ENCODE assay signal across 16 cellular contexts in genomic region chr13:112453874-112454647, GRCh38.
"Had no signal": no experiment of that assay in that cellular context is flagged by ENCODE, and none has a peak within 500 bp of the region (broad histone marks: within the 10 kb centered on the region; RNA-seq: fewer than 3 reads in every experiment).

No MANE protein-coding gene starts in this region.

- H3K27ac ChIP-seq: adrenal gland, cardiac muscle cell, ovary, stomach, testis, upper lobe of right lung had no signal

- H3K9me3 ChIP-seq: adrenal gland, ovary, testis, upper lobe of right lung had no signal

- DNase-seq: activated CD4-positive, alpha-beta T cell treated with anti-CD3 and anti-CD28 coated beads, Interleukin-2, amount 10 ng/mL, durations not matched to agents 7 days and 5 days; effector CD4-positive, alpha-beta T cell; foreskin fibroblast; hippocampal formation; kidney glomerular epithelial cell; nephron progenitor cell; ovary; stimulated activated CD4-positive, alpha-beta T cell treated with anti-CD3 and anti-CD28 coated beads, Interleukin-12 subunit alpha, Interleukin-12 subunit beta, amount 100 ng/mL, for 4 hours; stimulated activated CD4-positive, alpha-beta T cell treated with anti-CD3 and anti-CD28 coated beads, Interleukin-2, amount 100 ng/mL, for 24 hours; testis; upper lobe of right lung had no signal

- H3K36me3 ChIP-seq: adrenal gland, cardiac muscle cell, ovary, stomach, upper lobe of right lung had no signal

- H3K4me3 ChIP-seq: adrenal gland, cardiac muscle cell, ovary, stomach, testis, upper lobe of right lung had no signal

- H3K27me3 ChIP-seq: adrenal gland, cardiac muscle cell, ovary, testis had no signal

- ATAC-seq: upper lobe of right lung had no signal

- H3K4me1 ChIP-seq: adrenal gland, testis, upper lobe of right lung had no signal

- FAIRE-seq: endothelial cell of umbilical vein, TTC549 had no signal
